1 cellular context compared by ENCODE assay signal in the genomic region with DNA sequence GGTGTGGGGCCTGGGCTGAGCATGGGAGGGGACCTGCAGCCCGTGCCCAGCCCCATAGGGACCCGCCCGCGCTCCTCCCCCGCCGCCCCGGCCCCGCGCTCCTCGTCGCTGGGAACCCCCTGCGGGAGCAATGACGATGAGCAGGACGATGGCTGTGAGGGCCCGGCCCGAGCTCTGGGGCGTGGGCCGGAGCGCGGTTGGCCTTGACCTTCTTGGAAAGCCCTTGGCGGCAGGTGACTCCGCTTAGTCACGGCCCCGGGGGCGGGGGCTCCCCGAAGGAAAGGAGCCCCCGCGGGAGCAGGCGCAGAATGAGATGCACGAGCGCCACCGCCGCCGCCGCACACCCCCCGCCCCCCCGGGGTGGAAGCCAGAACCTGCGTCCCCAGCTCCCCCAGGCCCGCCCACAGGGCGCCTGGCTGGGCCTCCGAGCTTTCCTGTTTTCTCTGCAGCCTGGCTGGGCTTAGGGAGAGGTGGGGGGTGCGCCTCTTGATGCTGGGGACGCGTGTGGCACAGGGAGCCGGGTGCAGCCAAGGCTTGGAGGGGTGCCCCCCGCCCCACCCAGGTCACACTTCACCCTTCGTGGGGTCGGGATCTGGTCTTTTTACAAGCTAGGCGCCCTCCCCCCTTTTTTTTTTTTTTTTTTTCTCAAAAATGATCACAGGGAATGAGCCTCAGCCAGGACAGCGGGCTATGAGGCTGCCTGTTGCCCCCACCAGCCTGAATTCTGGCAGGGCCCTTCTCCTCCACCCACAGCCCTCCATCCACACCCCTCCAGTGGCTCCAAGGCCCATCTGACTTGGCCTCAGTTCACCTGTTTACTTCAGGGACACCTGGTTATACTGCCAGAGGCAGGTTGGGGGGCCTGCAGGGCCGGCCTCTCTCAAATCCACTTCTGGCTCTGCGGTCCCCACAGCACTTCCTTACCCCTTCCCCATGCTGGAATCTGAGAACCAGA.
TF ChIP-seq lines count a peak whose summit lies in the region.

No MANE protein-coding gene starts in this region.

TF ChIP-seq in K562, 482 proteins besides CTCF, POLR2A, EP300 and RAD21 (continued from another document and continues in another):
- TF ChIP-seq, protein P1, sequence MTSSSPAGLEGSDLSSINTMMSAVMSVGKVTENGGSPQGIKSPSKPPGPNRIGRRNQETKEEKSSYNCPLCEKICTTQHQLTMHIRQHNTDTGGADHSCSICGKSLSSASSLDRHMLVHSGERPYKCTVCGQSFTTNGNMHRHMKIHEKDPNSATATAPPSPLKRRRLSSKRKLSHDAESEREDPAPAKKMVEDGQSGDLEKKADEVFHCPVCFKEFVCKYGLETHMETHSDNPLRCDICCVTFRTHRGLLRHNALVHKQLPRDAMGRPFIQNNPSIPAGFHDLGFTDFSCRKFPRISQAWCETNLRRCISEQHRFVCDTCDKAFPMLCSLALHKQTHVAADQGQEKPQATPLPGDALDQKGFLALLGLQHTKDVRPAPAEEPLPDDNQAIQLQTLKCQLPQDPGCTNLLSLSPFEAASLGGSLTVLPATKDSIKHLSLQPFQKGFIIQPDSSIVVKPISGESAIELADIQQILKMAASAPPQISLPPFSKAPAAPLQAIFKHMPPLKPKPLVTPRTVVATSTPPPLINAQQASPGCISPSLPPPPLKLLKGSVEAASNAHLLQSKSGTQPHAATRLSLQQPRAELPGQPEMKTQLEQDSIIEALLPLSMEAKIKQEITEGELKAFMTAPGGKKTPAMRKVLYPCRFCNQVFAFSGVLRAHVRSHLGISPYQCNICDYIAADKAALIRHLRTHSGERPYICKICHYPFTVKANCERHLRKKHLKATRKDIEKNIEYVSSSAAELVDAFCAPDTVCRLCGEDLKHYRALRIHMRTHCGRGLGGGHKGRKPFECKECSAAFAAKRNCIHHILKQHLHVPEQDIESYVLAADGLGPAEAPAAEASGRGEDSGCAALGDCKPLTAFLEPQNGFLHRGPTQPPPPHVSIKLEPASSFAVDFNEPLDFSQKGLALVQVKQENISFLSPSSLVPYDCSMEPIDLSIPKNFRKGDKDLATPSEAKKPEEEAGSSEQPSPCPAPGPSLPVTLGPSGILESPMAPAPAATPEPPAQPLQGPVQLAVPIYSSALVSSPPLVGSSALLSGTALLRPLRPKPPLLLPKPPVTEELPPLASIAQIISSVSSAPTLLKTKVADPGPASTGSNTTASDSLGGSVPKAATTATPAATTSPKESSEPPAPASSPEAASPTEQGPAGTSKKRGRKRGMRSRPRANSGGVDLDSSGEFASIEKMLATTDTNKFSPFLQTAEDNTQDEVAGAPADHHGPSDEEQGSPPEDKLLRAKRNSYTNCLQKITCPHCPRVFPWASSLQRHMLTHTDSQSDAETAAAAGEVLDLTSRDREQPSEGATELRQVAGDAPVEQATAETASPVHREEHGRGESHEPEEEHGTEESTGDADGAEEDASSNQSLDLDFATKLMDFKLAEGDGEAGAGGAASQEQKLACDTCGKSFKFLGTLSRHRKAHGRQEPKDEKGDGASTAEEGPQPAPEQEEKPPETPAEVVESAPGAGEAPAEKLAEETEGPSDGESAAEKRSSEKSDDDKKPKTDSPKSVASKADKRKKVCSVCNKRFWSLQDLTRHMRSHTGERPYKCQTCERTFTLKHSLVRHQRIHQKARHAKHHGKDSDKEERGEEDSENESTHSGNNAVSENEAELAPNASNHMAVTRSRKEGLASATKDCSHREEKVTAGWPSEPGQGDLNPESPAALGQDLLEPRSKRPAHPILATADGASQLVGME (CRISPR knock-in tag; IDR thresholded peaks at IDR 0.05) = no peak
- TF ChIP-seq ZBTB1 (CRISPR knock-in tag; IDR thresholded peaks at IDR 0.05; ENCODE audit: borderline replicate concordance, low read depth) (no peak), IFI16 (CRISPR knock-in tag; IDR thresholded peaks at IDR 0.05) (no peak), NFXL1 (CRISPR knock-in tag; IDR thresholded peaks at IDR 0.05) (no peak), ILK (tag; IDR thresholded peaks at IDR 0.05; ENCODE audit: borderline replicate concordance, low read depth) (no peak), LARP7 (IDR thresholded peaks at IDR 0.05) (no peak), ARNT (IDR thresholded peaks at IDR 0.05) (no peak), ZSCAN29 (IDR thresholded peaks at IDR 0.05) (no peak), ZNF584 (CRISPR knock-in tag; IDR thresholded peaks at IDR 0.05; ENCODE audit: low read depth) (no peak), CCAR2 (IDR thresholded peaks at IDR 0.05; ENCODE audit: low read depth, low read length) (no peak), SP2 (IDR thresholded peaks at IDR 0.05; ENCODE audit: extremely low read depth, low read depth, low read length, poor library complexity, severe bottlenecking) (no peak), NCOA6 (IDR thresholded peaks at IDR 0.05) (no peak), RBBP5 (IDR thresholded peaks at IDR 0.05; ENCODE audit: borderline replicate concordance, insufficient read depth, low read length, poor library complexity, severe bottlenecking) (no peak), ZSCAN32 (CRISPR knock-in tag; IDR thresholded peaks at IDR 0.05) (no peak), RBFOX2 (IDR thresholded peaks at IDR 0.05; ENCODE audit: low read depth, low read length) (peak; percentile 65), MBD2 (IDR thresholded peaks at IDR 0.05; ENCODE audit: borderline replicate concordance, low read depth) (0 out of 2 replicates have a peak, but pooled peaks have one; percentile 37), SMC3 (conservative IDR thresholded peaks at IDR 0.05; ENCODE audit: insufficient read depth, low read depth, low read length) (no peak), STAT5A (IDR thresholded peaks at IDR 0.05; ENCODE audit: borderline replicate concordance, low read length) (no peak)
- TF ChIP-seq, protein P2, sequence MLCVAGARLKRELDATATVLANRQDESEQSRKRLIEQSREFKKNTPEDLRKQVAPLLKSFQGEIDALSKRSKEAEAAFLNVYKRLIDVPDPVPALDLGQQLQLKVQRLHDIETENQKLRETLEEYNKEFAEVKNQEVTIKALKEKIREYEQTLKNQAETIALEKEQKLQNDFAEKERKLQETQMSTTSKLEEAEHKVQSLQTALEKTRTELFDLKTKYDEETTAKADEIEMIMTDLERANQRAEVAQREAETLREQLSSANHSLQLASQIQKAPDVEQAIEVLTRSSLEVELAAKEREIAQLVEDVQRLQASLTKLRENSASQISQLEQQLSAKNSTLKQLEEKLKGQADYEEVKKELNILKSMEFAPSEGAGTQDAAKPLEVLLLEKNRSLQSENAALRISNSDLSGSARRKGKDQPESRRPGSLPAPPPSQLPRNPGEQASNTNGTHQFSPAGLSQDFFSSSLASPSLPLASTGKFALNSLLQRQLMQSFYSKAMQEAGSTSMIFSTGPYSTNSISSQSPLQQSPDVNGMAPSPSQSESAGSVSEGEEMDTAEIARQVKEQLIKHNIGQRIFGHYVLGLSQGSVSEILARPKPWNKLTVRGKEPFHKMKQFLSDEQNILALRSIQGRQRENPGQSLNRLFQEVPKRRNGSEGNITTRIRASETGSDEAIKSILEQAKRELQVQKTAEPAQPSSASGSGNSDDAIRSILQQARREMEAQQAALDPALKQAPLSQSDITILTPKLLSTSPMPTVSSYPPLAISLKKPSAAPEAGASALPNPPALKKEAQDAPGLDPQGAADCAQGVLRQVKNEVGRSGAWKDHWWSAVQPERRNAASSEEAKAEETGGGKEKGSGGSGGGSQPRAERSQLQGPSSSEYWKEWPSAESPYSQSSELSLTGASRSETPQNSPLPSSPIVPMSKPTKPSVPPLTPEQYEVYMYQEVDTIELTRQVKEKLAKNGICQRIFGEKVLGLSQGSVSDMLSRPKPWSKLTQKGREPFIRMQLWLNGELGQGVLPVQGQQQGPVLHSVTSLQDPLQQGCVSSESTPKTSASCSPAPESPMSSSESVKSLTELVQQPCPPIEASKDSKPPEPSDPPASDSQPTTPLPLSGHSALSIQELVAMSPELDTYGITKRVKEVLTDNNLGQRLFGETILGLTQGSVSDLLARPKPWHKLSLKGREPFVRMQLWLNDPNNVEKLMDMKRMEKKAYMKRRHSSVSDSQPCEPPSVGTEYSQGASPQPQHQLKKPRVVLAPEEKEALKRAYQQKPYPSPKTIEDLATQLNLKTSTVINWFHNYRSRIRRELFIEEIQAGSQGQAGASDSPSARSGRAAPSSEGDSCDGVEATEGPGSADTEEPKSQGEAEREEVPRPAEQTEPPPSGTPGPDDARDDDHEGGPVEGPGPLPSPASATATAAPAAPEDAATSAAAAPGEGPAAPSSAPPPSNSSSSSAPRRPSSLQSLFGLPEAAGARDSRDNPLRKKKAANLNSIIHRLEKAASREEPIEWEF (CRISPR knock-in tag; IDR thresholded peaks at IDR 0.05) = no peak
- TF ChIP-seq, protein P3, sequence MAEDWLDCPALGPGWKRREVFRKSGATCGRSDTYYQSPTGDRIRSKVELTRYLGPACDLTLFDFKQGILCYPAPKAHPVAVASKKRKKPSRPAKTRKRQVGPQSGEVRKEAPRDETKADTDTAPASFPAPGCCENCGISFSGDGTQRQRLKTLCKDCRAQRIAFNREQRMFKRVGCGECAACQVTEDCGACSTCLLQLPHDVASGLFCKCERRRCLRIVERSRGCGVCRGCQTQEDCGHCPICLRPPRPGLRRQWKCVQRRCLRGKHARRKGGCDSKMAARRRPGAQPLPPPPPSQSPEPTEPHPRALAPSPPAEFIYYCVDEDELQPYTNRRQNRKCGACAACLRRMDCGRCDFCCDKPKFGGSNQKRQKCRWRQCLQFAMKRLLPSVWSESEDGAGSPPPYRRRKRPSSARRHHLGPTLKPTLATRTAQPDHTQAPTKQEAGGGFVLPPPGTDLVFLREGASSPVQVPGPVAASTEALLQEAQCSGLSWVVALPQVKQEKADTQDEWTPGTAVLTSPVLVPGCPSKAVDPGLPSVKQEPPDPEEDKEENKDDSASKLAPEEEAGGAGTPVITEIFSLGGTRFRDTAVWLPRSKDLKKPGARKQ (CRISPR knock-in tag; IDR thresholded peaks at IDR 0.05) = no peak
- TF ChIP-seq, protein P4, sequence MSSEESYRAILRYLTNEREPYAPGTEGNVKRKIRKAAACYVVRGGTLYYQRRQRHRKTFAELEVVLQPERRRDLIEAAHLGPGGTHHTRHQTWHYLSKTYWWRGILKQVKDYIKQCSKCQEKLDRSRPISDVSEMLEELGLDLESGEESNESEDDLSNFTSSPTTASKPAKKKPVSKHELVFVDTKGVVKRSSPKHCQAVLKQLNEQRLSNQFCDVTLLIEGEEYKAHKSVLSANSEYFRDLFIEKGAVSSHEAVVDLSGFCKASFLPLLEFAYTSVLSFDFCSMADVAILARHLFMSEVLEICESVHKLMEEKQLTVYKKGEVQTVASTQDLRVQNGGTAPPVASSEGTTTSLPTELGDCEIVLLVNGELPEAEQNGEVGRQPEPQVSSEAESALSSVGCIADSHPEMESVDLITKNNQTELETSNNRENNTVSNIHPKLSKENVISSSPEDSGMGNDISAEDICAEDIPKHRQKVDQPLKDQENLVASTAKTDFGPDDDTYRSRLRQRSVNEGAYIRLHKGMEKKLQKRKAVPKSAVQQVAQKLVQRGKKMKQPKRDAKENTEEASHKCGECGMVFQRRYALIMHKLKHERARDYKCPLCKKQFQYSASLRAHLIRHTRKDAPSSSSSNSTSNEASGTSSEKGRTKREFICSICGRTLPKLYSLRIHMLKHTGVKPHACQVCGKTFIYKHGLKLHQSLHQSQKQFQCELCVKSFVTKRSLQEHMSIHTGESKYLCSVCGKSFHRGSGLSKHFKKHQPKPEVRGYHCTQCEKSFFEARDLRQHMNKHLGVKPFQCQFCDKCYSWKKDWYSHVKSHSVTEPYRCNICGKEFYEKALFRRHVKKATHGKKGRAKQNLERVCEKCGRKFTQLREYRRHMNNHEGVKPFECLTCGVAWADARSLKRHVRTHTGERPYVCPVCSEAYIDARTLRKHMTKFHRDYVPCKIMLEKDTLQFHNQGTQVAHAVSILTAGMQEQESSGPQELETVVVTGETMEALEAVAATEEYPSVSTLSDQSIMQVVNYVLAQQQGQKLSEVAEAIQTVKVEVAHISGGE (CRISPR knock-in tag; IDR thresholded peaks at IDR 0.05) = no peak
- TF ChIP-seq, protein P5, sequence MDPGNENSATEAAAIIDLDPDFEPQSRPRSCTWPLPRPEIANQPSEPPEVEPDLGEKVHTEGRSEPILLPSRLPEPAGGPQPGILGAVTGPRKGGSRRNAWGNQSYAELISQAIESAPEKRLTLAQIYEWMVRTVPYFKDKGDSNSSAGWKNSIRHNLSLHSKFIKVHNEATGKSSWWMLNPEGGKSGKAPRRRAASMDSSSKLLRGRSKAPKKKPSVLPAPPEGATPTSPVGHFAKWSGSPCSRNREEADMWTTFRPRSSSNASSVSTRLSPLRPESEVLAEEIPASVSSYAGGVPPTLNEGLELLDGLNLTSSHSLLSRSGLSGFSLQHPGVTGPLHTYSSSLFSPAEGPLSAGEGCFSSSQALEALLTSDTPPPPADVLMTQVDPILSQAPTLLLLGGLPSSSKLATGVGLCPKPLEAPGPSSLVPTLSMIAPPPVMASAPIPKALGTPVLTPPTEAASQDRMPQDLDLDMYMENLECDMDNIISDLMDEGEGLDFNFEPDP (CRISPR knock-in tag; IDR thresholded peaks at IDR 0.05) = no peak
- TF ChIP-seq, protein P6, sequence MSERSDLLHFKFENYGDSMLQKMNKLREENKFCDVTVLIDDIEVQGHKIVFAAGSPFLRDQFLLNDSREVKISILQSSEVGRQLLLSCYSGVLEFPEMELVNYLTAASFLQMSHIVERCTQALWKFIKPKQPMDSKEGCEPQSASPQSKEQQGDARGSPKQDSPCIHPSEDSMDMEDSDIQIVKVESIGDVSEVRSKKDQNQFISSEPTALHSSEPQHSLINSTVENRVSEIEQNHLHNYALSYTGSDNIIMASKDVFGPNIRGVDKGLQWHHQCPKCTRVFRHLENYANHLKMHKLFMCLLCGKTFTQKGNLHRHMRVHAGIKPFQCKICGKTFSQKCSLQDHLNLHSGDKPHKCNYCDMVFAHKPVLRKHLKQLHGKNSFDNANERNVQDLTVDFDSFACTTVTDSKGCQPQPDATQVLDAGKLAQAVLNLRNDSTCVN (CRISPR knock-in tag; IDR thresholded peaks at IDR 0.05) = no peak
